In genomic region chr22:33796494-33796893, GRCh38 we compare ENCODE assay signal across 1 cellular context.
TF ChIP-seq lines count a peak whose summit lies in the region.

No MANE protein-coding gene starts in this region.

TF ChIP-seq in HepG2, 621 proteins besides CTCF, POLR2A, EP300 and RAD21 (continued from another document):
- TF ChIP-seq PRDM15 (CRISPR knock-in tag; IDR thresholded peaks at IDR 0.05) = no peak
- TF ChIP-seq ETV6 (CRISPR knock-in tag; conservative IDR thresholded peaks at IDR 0.05) = no peak
- TF ChIP-seq KDM2A (CRISPR knock-in tag; IDR thresholded peaks at IDR 0.05; ENCODE audit: borderline replicate concordance, low read depth) = no peak
